In genomic region chr10:34802692-34803091, GRCh38 we compare ENCODE assay signal across 18 cellular contexts. TPM values are rescaled to one million over a fixed set of nuclear protein-coding genes. Genes with fewer than 3 reads are reported as not detected.
DNase-seq lines count a peak whose midpoint lies in the region; ATAC-seq and TF ChIP-seq lines count a peak whose summit lies in the region.
"Had no signal": no experiment of that assay in that cellular context is flagged by ENCODE, and none has a peak within 500 bp of the region (broad histone marks: within the 10 kb centered on the region; RNA-seq: fewer than 3 reads in every experiment).

No MANE protein-coding gene starts in this region.

- no peak overlapping the region for H3K4ac ChIP-seq in neuronal stem cell (ENCODE audit: low read length)

- H3K79me1 ChIP-seq in neuronal stem cell (ENCODE audit: low read depth, low read length): peaks cover 7% of the 10 kb centered on the region

- DNase-seq in HCT116 (ENCODE audit: low read depth, low spot score): peak; percentile 65
- DNase-seq in NCI-H774 (lab: John Stamatoyannopoulos, UW): peak; percentile 16
- no peak for DNase-seq in epithelial cell of prostate (ENCODE audit: low read depth, low spot score)
- no peak for DNase-seq in psoas muscle
- DNase-seq in neuronal stem cell (ENCODE audit: low spot score): no peak
- no peak for DNase-seq in LoVo (ENCODE audit: low spot score)
- no peak for DNase-seq in body of pancreas
- DNase-seq: AML-193, Caco-2, MG63, NCI-H1092 treated with DMSO at 0.1 percent for 48 hours, NCI-H1694 treated with DMSO at 0.1 percent for 48 hours, NCI-H2107, NCI-H345, NCI-H526, PC-9 had no signal

- BruUV-seq in HCT116 (replicated peaks; lab: Mats Ljungman, UMichigan): no TSS peak

- H2BK12ac ChIP-seq in neuronal stem cell (ENCODE audit: low read length): no peak overlapping the region

- RAD21 ChIA-PET in HCT116 (lab: Charles Lee; ENCODE audit: low non-redundant PET in 1 of 2, low total read pairs in 2 of 2, uncharacterized antibody in 2 of 2, unreplicated experiment in 2 of 2): interaction anchor here in 1 of 2 experiments (0.7 kb wide), 2 partner anchors 44 to 143 kb away, joined by 3 to 4 read pairs; no protein-coding TSS in a partner anchor

- POLR2A ChIA-PET in HCT116 (lab: Charles Lee): no interaction called here

- H3K9ac ChIP-seq in HCT116 (ENCODE audit: low read length) (no peak overlapping the region), neuronal stem cell (ENCODE audit: low read depth, low read length, poor library complexity) (no peak overlapping the region)

- no peak overlapping the region for H2BK5ac ChIP-seq in neuronal stem cell (ENCODE audit: low read length)

- no peak overlapping the region for H2AK5ac ChIP-seq in neuronal stem cell (ENCODE audit: low read depth, low read length)

- no peak for TF ChIP-seq POLR2A in HCT116 (IDR thresholded peaks at IDR 0.05; ENCODE audit: borderline replicate concordance, extremely low read depth, insufficient read depth, insufficient read length)
- TF ChIP-seq POLR2A in body of pancreas (IDR thresholded peaks at IDR 0.05): no peak

- no peak overlapping the region for H2BK15ac ChIP-seq in neuronal stem cell (ENCODE audit: low read length)

- H3K9me3 ChIP-seq in HCT116 (ENCODE audit: control insufficient read depth in 1 of 2, insufficient read depth in 1 of 2, low read depth in 1 of 2, low read length in 2 of 2) (no peaks in the 10 kb centered on the region), psoas muscle (no peaks in the 10 kb centered on the region), neuronal stem cell (replicated peaks in 1 of 2; ENCODE audit: control insufficient read depth in 2 of 2, insufficient read depth in 1 of 2, low read depth in 1 of 2, low read length in 2 of 2) (no peaks in the 10 kb centered on the region), body of pancreas (no peaks in the 10 kb centered on the region)
- H3K9me3 ChIP-seq: Caco-2, MG63 had no signal

- H3K4me1 ChIP-seq in HCT116 (ENCODE audit: control insufficient read depth in 1 of 2, insufficient read depth in 2 of 2, low read length in 2 of 2) (peaks cover 36 to 42% of the 10 kb centered on the region in 2 experiments), psoas muscle (peaks cover 29% of the 10 kb centered on the region), neuronal stem cell (ENCODE audit: control insufficient read depth in 2 of 2, insufficient read depth in 1 of 2, low read depth in 1 of 2, low read length in 2 of 2) (peaks cover 3 to 21% of the 10 kb centered on the region in 2 donors), body of pancreas (peaks cover 25% of the 10 kb centered on the region)

- no peak overlapping the region for H3K23ac ChIP-seq in neuronal stem cell (ENCODE audit: low read depth, low read length, poor library complexity)

- H2BK120ac ChIP-seq in neuronal stem cell (ENCODE audit: low read depth, low read length): no peak overlapping the region

- WGBS in psoas muscle, 3 donors: 49 to 63% (median 59%) methylated on average over 5 of the region's 5 CpGs
- WGBS in neuronal stem cell (ENCODE audit: extremely low coverage in 2 of 2, insufficient read length in 2 of 2, insufficient replicate concordance in 1 of 2), 2 donors: no CpG with 5 or more reads among the region's 5 CpGs
- WGBS in body of pancreas, 2 donors: 70 to 74% methylated on average over 5 of the region's 5 CpGs

- peak overlapping the region; percentile 36 for H3K4me2 ChIP-seq in HCT116 (ENCODE audit: low read length)
- H3K4me2 ChIP-seq in neuronal stem cell (ENCODE audit: insufficient read depth, low read length, poor library complexity, severe bottlenecking): no peak overlapping the region
- H3K4me2 ChIP-seq: PC-9 had no signal

- no peak overlapping the region for H4K91ac ChIP-seq in neuronal stem cell (ENCODE audit: low read depth, low read length, poor library complexity)

- H3K27me3 ChIP-seq in HCT116 (ENCODE audit: insufficient read depth, low read length): no peaks in the 10 kb centered on the region
- H3K27me3 ChIP-seq in psoas muscle (ENCODE audit: insufficient read depth in 3 of 3, low read length in 2 of 3): no peaks in the 10 kb centered on the region
- no peaks in the 10 kb centered on the region for H3K27me3 ChIP-seq in neuronal stem cell (ENCODE audit: control insufficient read depth in 3 of 3, insufficient read depth in 3 of 3, low read depth in 1 of 3, low read length in 3 of 3)
- no peaks in the 10 kb centered on the region for H3K27me3 ChIP-seq in body of pancreas
- H3K27me3 ChIP-seq: MG63 had no signal

- H4K8ac ChIP-seq in neuronal stem cell (ENCODE audit: low read depth, low read length): no peak overlapping the region

- TF ChIP-seq CTCF in HCT116 (IDR thresholded peaks at IDR 0.05 in 2 of 3, conservative IDR thresholded peaks at IDR 0.05 in 1 of 3; ENCODE audit: borderline replicate concordance in 1 of 3, insufficient read depth in 1 of 3, low read depth in 2 of 3, low read length in 2 of 3) (no peak), psoas muscle (IDR thresholded peaks at IDR 0.05) (no peak), body of pancreas (IDR thresholded peaks at IDR 0.05) (no peak)

- peaks cover 15% of the 10 kb centered on the region; the same call in 1 of the 2 replicates for H4K20me1 ChIP-seq in HCT116 (ENCODE audit: insufficient read depth)

- H3K18ac ChIP-seq in neuronal stem cell (ENCODE audit: low read length): no peak overlapping the region

- H2AFZ ChIP-seq in HCT116 (ENCODE audit: low read depth, low read length, poor library complexity, severe bottlenecking) (no peak overlapping the region), neuronal stem cell (ENCODE audit: low read length) (no peak overlapping the region)
- H2AFZ ChIP-seq: PC-9 had no signal

- CTCF ChIA-PET in HCT116 (lab: Charles Lee): interaction anchor here (1.2 to 1.8 kb wide), 2 partner anchors 40 to 70 kb away, joined by 3 to 7 read pairs; no protein-coding TSS in a partner anchor

- ATAC-seq in HCT116: peak; percentile 91
- ATAC-seq in psoas muscle: no peak
- ATAC-seq in body of pancreas: no peak
- ATAC-seq: Right ventricle myocardium inferior had no signal

- peaks cover 67% of the 10 kb centered on the region for H3K79me2 ChIP-seq in HCT116 (ENCODE audit: insufficient read depth, low read length)

- H3K9me2 ChIP-seq in HCT116 (ENCODE audit: insufficient read depth): no peaks in the 10 kb centered on the region

- intact Hi-C loops in HCT116 (cut with micrococcal nuclease): no loop called here
- intact Hi-C loops in psoas muscle (cut with DNase I): loop anchor here in 1 of 2 donors (1.0 kb wide), 1 partner anchor 60 kb away; no protein-coding TSS in a partner anchor
- intact Hi-C loops in body of pancreas (cut with DNase I): no loop called here

- TF ChIP-seq RAD21 in HCT116 (IDR thresholded peaks at IDR 0.05; ENCODE audit: low read depth): no peak

- H3K27ac ChIP-seq in HCT116 (ENCODE audit: low read depth, low read length): peak overlapping the region; percentile 19; the same call in 1 of the 2 replicates
- peak overlapping the region; percentile 13 for H3K27ac ChIP-seq in epithelial cell of prostate
- H3K27ac ChIP-seq in psoas muscle: peak overlapping the region; percentile 0
- H3K27ac ChIP-seq in neuronal stem cell (replicated peaks; ENCODE audit: low read length): no peak overlapping the region
- no peak overlapping the region for H3K27ac ChIP-seq in body of pancreas
- H3K27ac ChIP-seq: PC-9, SK-N-MC had no signal

- H3K4me3 ChIP-seq in HCT116 (replicated peaks in 1 of 2; ENCODE audit: low read depth in 1 of 2, low read length in 2 of 2): no peak overlapping the region
- no peak overlapping the region for H3K4me3 ChIP-seq in psoas muscle
- no peak overlapping the region for H3K4me3 ChIP-seq in neuronal stem cell (ENCODE audit: low read length in 2 of 2)
- no peak overlapping the region for H3K4me3 ChIP-seq in body of pancreas
- H3K4me3 ChIP-seq: MG63, PC-9, SK-N-MC had no signal

- H3K36me3 ChIP-seq in HCT116 (ENCODE audit: control insufficient read depth in 1 of 2, insufficient read depth in 2 of 2, low read length in 2 of 2) (no peaks in the 10 kb centered on the region), psoas muscle (ENCODE audit: insufficient read depth in 1 of 2, low read depth in 1 of 2) (no peaks in the 10 kb centered on the region), neuronal stem cell (replicated peaks in 1 of 2; ENCODE audit: control insufficient read depth in 2 of 2, insufficient read depth in 2 of 2, low read length in 2 of 2) (peaks cover 2 to 10% of the 10 kb centered on the region in 2 donors), body of pancreas (replicated peaks in 1 of 2; ENCODE audit: insufficient read depth in 1 of 2, low read depth in 2 of 2) (no peaks in the 10 kb centered on the region)
- H3K36me3 ChIP-seq: MG63 had no signal

- H3K14ac ChIP-seq in neuronal stem cell (ENCODE audit: low read length): no peak overlapping the region

TF ChIP-seq in HCT116, 20 proteins besides CTCF, POLR2A, EP300 and RAD21 (continues in another document):
- peak; percentile 64 for TF ChIP-seq FOSL1 (IDR thresholded peaks at IDR 0.05; ENCODE audit: low read depth)
- peak; percentile 43; the same call in 1 of the 2 replicates for TF ChIP-seq SP1 (IDR thresholded peaks at IDR 0.05; ENCODE audit: low read depth)
- no peak for TF ChIP-seq EZH2 (IDR thresholded peaks at IDR 0.05)
- peak; percentile 73 for TF ChIP-seq JUND (IDR thresholded peaks at IDR 0.05)
- TF ChIP-seq, protein P1, sequence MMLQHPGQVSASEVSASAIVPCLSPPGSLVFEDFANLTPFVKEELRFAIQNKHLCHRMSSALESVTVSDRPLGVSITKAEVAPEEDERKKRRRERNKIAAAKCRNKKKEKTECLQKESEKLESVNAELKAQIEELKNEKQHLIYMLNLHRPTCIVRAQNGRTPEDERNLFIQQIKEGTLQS (IDR thresholded peaks at IDR 0.05): no peak
- TF ChIP-seq TCF7L2 (IDR thresholded peaks at IDR 0.05; ENCODE audit: borderline replicate concordance, extremely low read depth, insufficient read depth, insufficient read length): no peak
- TF ChIP-seq ZNF274 (IDR thresholded peaks at IDR 0.05; ENCODE audit: low read depth, low read length): no peak
- no peak for TF ChIP-seq ELF1 (IDR thresholded peaks at IDR 0.05; ENCODE audit: borderline replicate concordance, low read depth)
- no peak for TF ChIP-seq POLR2AphosphoS5 (IDR thresholded peaks at IDR 0.05; ENCODE audit: low read depth, low read length)
- peak; percentile 67; the same call in 1 of the 2 replicates for TF ChIP-seq MAX (IDR thresholded peaks at IDR 0.05)
- 0 out of 2 replicates have a peak, but pooled peaks have one; percentile 56 for TF ChIP-seq CBX3 (IDR thresholded peaks at IDR 0.05; ENCODE audit: low read depth)
- no peak for TF ChIP-seq EZH2phosphoT487 (IDR thresholded peaks at IDR 0.05; ENCODE audit: borderline replicate concordance)

RNA-seq across cellular contexts. Expression of gene PARD3, which starts 12.4 kb away (rescaled TPM):
- total RNA-seq in HCT116 (2021; ENCODE audit: unreplicated experiment) (46.3 TPM), psoas muscle (10 to 100 TPM; 52.7 to 84.4 (median 63.3) TPM), body of pancreas (10 to 100 TPM; 36.1 to 48.5 TPM)
- polyA plus RNA-seq in HCT116 (2012): 30.8 and 35.4 TPM in 2 replicates
- 10 to 100 TPM; 20.2 to 53.4 (median 29.0) TPM for polyA plus RNA-seq in psoas muscle
- polyA plus RNA-seq in neuronal stem cell (2013, experiment 1 of 2): 41.6 TPM
- polyA plus RNA-seq in neuronal stem cell (2013, experiment 2 of 2): 42.6 TPM

Comparison
In these comparisons a context has a peak if more than half of its experiments do, and no peak if none do; other contexts are left out.
1. DNase-seq: peak in HCT116 (single experiment) and NCI-H774 (single experiment); none in epithelial cell of prostate (single experiment), psoas muscle (0 of 2), neuronal stem cell (single experiment), LoVo (single experiment) and body of pancreas (0 of 4).
2. H3K27ac ChIP-seq: peak in HCT116 (single experiment), epithelial cell of prostate (single experiment) and psoas muscle (single experiment); none in neuronal stem cell (single experiment) and body of pancreas (0 of 4).